ENCODE assay signal across 10 cellular contexts in the genomic region with DNA sequence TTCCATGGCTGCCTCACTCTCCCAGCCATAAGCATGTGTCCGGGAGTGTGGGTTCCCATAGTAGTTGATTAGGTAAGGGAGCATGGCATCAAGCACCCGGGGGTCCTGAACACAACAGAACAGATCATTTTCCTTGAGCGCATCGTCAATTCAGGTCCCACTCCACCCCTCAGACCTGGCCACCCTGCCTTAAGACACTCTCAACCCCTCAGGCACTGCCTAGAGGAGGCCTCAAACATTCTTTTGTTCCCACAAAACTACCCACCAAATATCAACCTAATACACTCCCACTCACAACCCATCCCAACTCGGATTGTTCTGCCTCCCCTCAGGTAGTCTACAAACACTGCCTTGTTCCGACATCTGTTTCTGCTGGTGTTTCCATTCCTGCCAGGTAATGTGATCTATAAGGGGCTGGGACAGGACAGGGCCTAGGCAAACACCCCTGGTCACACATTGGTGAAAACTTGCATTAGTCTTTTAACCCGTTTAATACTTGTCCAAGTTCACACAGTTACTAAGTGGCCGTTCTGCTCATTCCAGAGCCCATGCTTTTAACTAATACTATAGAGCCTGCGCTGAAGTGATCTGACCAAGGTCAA. TPM values are rescaled to one million over a fixed set of nuclear protein-coding genes. Genes with fewer than 3 reads are reported as not detected.
A peak's percentile ranks its signal among the peaks of the same experiment; 100 is the strongest.
DNase-seq lines count a peak whose midpoint lies in the region; ATAC-seq and TF ChIP-seq lines count a peak whose summit lies in the region.
"Had no signal": no experiment of that assay in that cellular context is flagged by ENCODE, and none has a peak within 500 bp of the region (broad histone marks: within the 10 kb centered on the region; RNA-seq: fewer than 3 reads in every experiment).

No MANE protein-coding gene starts in this region.

- peak overlapping the region; percentile 84 for H2AFZ ChIP-seq in GM23248

- TF ChIP-seq CTCF in fibroblast of mammary gland (conservative IDR thresholded peaks at IDR 0.05; ENCODE audit: control insufficient read depth, insufficient read depth, low read depth, low read length) (no peak), retinal pigment epithelial cell (conservative IDR thresholded peaks at IDR 0.05; ENCODE audit: low read depth, low read length) (no peak)

- H3K4me2 ChIP-seq in GM23248 (ENCODE audit: unreplicated experiment) = peak overlapping the region; percentile 93

- H3K9ac ChIP-seq in GM23248 (peak overlapping the region; percentile 96), SK-N-MC (ENCODE audit: insufficient read length) (peak overlapping the region; percentile 96)

- ATAC-seq in GM19035 (IDR thresholded peaks at IDR 0.05; ENCODE audit: unreplicated experiment) (no peak), GM21423 (IDR thresholded peaks at IDR 0.05; ENCODE audit: unreplicated experiment) (no peak)

- peaks cover 62% of the 10 kb centered on the region for H3K79me2 ChIP-seq in GM23248 (ENCODE audit: insufficient read depth)

- H3K4me3 ChIP-seq in GM23248 (peak overlapping the region; percentile 94), SK-N-MC (peak overlapping the region; percentile 97), fibroblast of mammary gland (ENCODE audit: control insufficient read depth, low read depth, low read length) (peak overlapping the region; percentile 97), retinal pigment epithelial cell (ENCODE audit: low read length) (peak overlapping the region; percentile 94)

- no peaks in the 10 kb centered on the region for H4K20me1 ChIP-seq in GM23248 (ENCODE audit: insufficient read depth)

- H3K27me3 ChIP-seq in GM23248 (replicated peaks; ENCODE audit: insufficient read depth) = no peaks in the 10 kb centered on the region

- peaks cover 10% of the 10 kb centered on the region for H3K36me3 ChIP-seq in GM23248 (ENCODE audit: low read depth)
- H3K36me3 ChIP-seq in SK-N-MC (ENCODE audit: insufficient read depth, low read length) = peaks cover 19% of the 10 kb centered on the region

- no peaks in the 10 kb centered on the region for H3K9me2 ChIP-seq in GM23248 (ENCODE audit: insufficient read depth)

- 67 to 69% methylated on average over 9 of the region's 9 CpGs for WGBS in GM23248 (ENCODE audit: low coverage in 1 of 2, low lambda C conversion rate in 2 of 2, missing lambda C conversion rate in 2 of 2), 2 experiments

- H3K9me3 ChIP-seq in GM23248 (ENCODE audit: low read depth) = no peaks in the 10 kb centered on the region
- no peaks in the 10 kb centered on the region for H3K9me3 ChIP-seq in SK-N-MC (ENCODE audit: low read depth, low read length)

- peaks cover 30% of the 10 kb centered on the region for H3K4me1 ChIP-seq in GM23248 (ENCODE audit: insufficient read depth)

- H3K27ac ChIP-seq in GM23248 (no peak overlapping the region), SK-N-MC (no peak overlapping the region)

- in situ Hi-C loops in GM23248 (cut with MboI) = no loop called here

- DNase-seq in GM23248 (no peak), SK-N-MC (ENCODE audit: low read depth, low spot score) (no peak), fibroblast of mammary gland (ENCODE audit: low read depth) (no peak), retinal pigment epithelial cell (ENCODE audit: low read depth) (no peak), NOMO-1 treated with DMSO at 0.1 percent for 48 hours (lab: John Stamatoyannopoulos, UW; ENCODE audit: unreplicated experiment) (no peak), dermis blood vessel endothelial cell (no peak)
- DNase-seq: NCI-H345; stimulated activated CD4-positive, alpha-beta T cell treated with anti-CD3 and anti-CD28 coated beads, Interleukin-4, amount 100 ng/mL, for 4 hours had no signal

- peaks cover 34% of the 10 kb centered on the region for H3F3A ChIP-seq in GM23248 (ENCODE audit: insufficient read depth)

RNA-seq across cellular contexts. Expression of gene NFS1, which starts 1.4 kb away (rescaled TPM):
- 35.8 and 56.9 TPM in 2 replicates for total RNA-seq in GM23248 (2014; rRNA removed; shearing (Covaris generic))
- polyA plus RNA-seq in GM23248 (2016; fragmentation: Nextera tagmentation; extraction: Ambion mirVana) = 31.5 and 33.3 TPM in 2 replicates
- 12.8 and 28.0 TPM in 2 replicates for total RNA-seq in dermis blood vessel endothelial cell

RNA-seq across cellular contexts. Expression of gene ROMO1, which starts 1.4 kb away (rescaled TPM):
- total RNA-seq in GM23248 (2014; rRNA removed; shearing (Covaris generic)) = 148 and 311 TPM in 2 replicates
- 525 and 543 TPM in 2 replicates for polyA plus RNA-seq in GM23248 (2016; fragmentation: Nextera tagmentation; extraction: Ambion mirVana)
- total RNA-seq in dermis blood vessel endothelial cell = 104 and 241 TPM in 2 replicates

RNA-seq across cellular contexts. Expression of gene CPNE1, which starts 33.1 kb away (rescaled TPM):
- 172 and 205 TPM in 2 replicates for total RNA-seq in GM23248 (2014; rRNA removed; shearing (Covaris generic))
- polyA plus RNA-seq in GM23248 (2016; fragmentation: Nextera tagmentation; extraction: Ambion mirVana) = 166 and 178 TPM in 2 replicates
- 94.5 and 159 TPM in 2 replicates for total RNA-seq in dermis blood vessel endothelial cell

RNA-seq across cellular contexts. Expression of gene RBM12, which starts 33.1 kb away (rescaled TPM):
- total RNA-seq in GM23248 (2014; rRNA removed; shearing (Covaris generic)) = 31.7 and 36.0 TPM in 2 replicates
- polyA plus RNA-seq in GM23248 (2016; fragmentation: Nextera tagmentation; extraction: Ambion mirVana) = 18.1 and 18.5 TPM in 2 replicates
- total RNA-seq in dermis blood vessel endothelial cell = 42.5 and 58.1 TPM in 2 replicates

RNA-seq across cellular contexts. Expression of gene RBM39, which starts 44.3 kb away (rescaled TPM):
- total RNA-seq in GM23248 (2014; rRNA removed; shearing (Covaris generic)) = 247 and 390 TPM in 2 replicates
- polyA plus RNA-seq in GM23248 (2016; fragmentation: Nextera tagmentation; extraction: Ambion mirVana) = 227 and 270 TPM in 2 replicates
- total RNA-seq in dermis blood vessel endothelial cell = 250 and 362 TPM in 2 replicates
